In genomic region chr5:39076757-39077475, GRCh38 we compare ENCODE assay signal across 1 cellular context.
TF ChIP-seq lines count a peak whose summit lies in the region.

No MANE protein-coding gene starts in this region.

TF ChIP-seq in K562, 482 proteins besides CTCF, POLR2A, EP300 and RAD21 (continued from another document):
- TF ChIP-seq E2F8 (IDR thresholded peaks at IDR 0.05; ENCODE audit: low read depth, partially characterized antibody) (peak; percentile 59), MAFK (IDR thresholded peaks at IDR 0.05; ENCODE audit: low read length) (peak; percentile 51; the same call in 1 of the 2 replicates), EHMT2 (IDR thresholded peaks at IDR 0.05) (0 out of 2 replicates have a peak, but pooled peaks have one; percentile 17), GABPA (tag; conservative IDR thresholded peaks at IDR 0.05; ENCODE audit: low read depth) (0 out of 2 replicates have a peak, but pooled peaks have one; percentile 11), HDAC2 (IDR thresholded peaks at IDR 0.05) (0 out of 2 replicates have a peak, but pooled peaks have one; percentile 62), THAP7 (CRISPR knock-in tag; IDR thresholded peaks at IDR 0.05) (peak; percentile 41; the same call in 1 of the 2 replicates), MLLT1 (IDR thresholded peaks at IDR 0.05) (peak in 1 of 2 experiments; percentile 83; a peak in 2 of 4 replicates), ZNF384 (IDR thresholded peaks at IDR 0.05; ENCODE audit: low read depth, low read length) (peak; percentile 95), ARID1B (IDR thresholded peaks at IDR 0.05) (peak; percentile 76), NR4A1 (CRISPR knock-in tag; IDR thresholded peaks at IDR 0.05) (no peak), NR4A1 (tag; IDR thresholded peaks at IDR 0.05) (no peak), SRSF3 (IDR thresholded peaks at IDR 0.05; ENCODE audit: insufficient read depth, low read length) (no peak), TEAD4 (IDR thresholded peaks at IDR 0.05; ENCODE audit: low read length) (peak; percentile 51; the same call in 1 of the 2 replicates), TEAD4 (CRISPR knock-in tag; IDR thresholded peaks at IDR 0.05; ENCODE audit: borderline replicate concordance) (no peak), SMARCB1 (IDR thresholded peaks at IDR 0.05; ENCODE audit: insufficient read length, low read depth) (peak; percentile 40), USF2 (CRISPR knock-in tag; IDR thresholded peaks at IDR 0.05) (no peak), GTF3C2 (IDR thresholded peaks at IDR 0.05; ENCODE audit: borderline replicate concordance, extremely low read depth, insufficient read length) (no peak), MTA3 (IDR thresholded peaks at IDR 0.05; ENCODE audit: borderline replicate concordance) (0 out of 2 replicates have a peak, but pooled peaks have one; percentile 30), MAFG (tag; conservative IDR thresholded peaks at IDR 0.05) (peak; percentile 51), FIP1L1 (IDR thresholded peaks at IDR 0.05; ENCODE audit: low read depth, low read length, poor library complexity, severe bottlenecking) (no peak), ELF1 (tag; IDR thresholded peaks at IDR 0.05) (peak; percentile 48), AFF1 (IDR thresholded peaks at IDR 0.05; ENCODE audit: low read depth in 1 of 2, partially characterized antibody in 2 of 2) (peak; percentile 54 to 76), MAFF (IDR thresholded peaks at IDR 0.05; ENCODE audit: low read length) (peak; percentile 47; the same call in 1 of the 2 replicates), ZBTB11 (CRISPR knock-in tag; IDR thresholded peaks at IDR 0.05) (peak in 1 of 3 experiments; percentile 41; a peak in 1 of 6 replicates), E4F1 (CRISPR knock-in tag; IDR thresholded peaks at IDR 0.05; ENCODE audit: borderline replicate concordance) (no peak), JUND (IDR thresholded peaks at IDR 0.05; ENCODE audit: borderline replicate concordance, low read depth, low read length) (peak; percentile 86), JUND (tag; IDR thresholded peaks at IDR 0.05; ENCODE audit: borderline replicate concordance, low read depth, low read length) (peak; percentile 93)
